16 cellular contexts compared by ENCODE assay signal in genomic region chr18:63283305-63283704, GRCh38.
"Had no signal": no experiment of that assay in that cellular context is flagged by ENCODE, and none has a peak within 500 bp of the region (broad histone marks: within the 10 kb centered on the region; RNA-seq: fewer than 3 reads in every experiment).

No MANE protein-coding gene starts in this region.

- H3K9me3 ChIP-seq: colonic mucosa, gastrocnemius medialis, pancreas, upper lobe of left lung had no signal

- H3K4me1 ChIP-seq: colonic mucosa, neural progenitor cell had no signal

- H2AFZ ChIP-seq: neural progenitor cell had no signal

- H3K27ac Mint-ChIP-seq: neural progenitor cell had no signal

- DNase-seq: activated CD4-positive, alpha-beta T cell treated with anti-CD3 and anti-CD28 coated beads, Interleukin-2, amount 50 U/mL, for 48 hours; activated CD4-positive, CD25-positive, alpha-beta regulatory T cell treated with anti-CD3 and anti-CD28 coated beads, Interleukin-2, amount 50 U/mL, for 72 hours; activated naive CD4-positive, alpha-beta T cell; activated T-cell treated with anti-CD3 and anti-CD28 coated beads, Interleukin-2, amount 50 U/mL, for 4 hours; colonic mucosa; effector CD4-positive, alpha-beta T cell; gastrocnemius medialis; kidney glomerular epithelial cell; pancreas; stimulated activated CD4-positive, alpha-beta T cell treated with anti-CD3 and anti-CD28 coated beads, Interleukin-15, amount 100 ng/mL, for 24 hours; stimulated activated CD4-positive, alpha-beta T cell treated with anti-CD3 and anti-CD28 coated beads, Interleukin-4, amount 100 ng/mL, for 4 hours; substantia nigra; SW 1271; upper lobe of left lung had no signal

- H3K4me3 Mint-ChIP-seq: activated T-cell treated with anti-CD3 and anti-CD28 coated beads, Interleukin-2, amount 50 U/mL, for 4 hours; neural progenitor cell had no signal

- H3K9me3 Mint-ChIP-seq: neural progenitor cell had no signal

- H3K4me2 ChIP-seq: neural progenitor cell had no signal

- H3K27me3 ChIP-seq: colonic mucosa, gastrocnemius medialis, neural progenitor cell, pancreas, upper lobe of left lung had no signal

- H3K9ac ChIP-seq: neural progenitor cell had no signal

- ATAC-seq: activated T-cell treated with anti-CD3 and anti-CD28 coated beads, Interleukin-2, amount 50 U/mL, for 4 hours; gastrocnemius medialis; pancreas had no signal

- H3K27ac ChIP-seq: colonic mucosa, gastrocnemius medialis, neural progenitor cell, pancreas, upper lobe of left lung had no signal

- H3K36me3 ChIP-seq: colonic mucosa, gastrocnemius medialis, neural progenitor cell, pancreas, upper lobe of left lung had no signal

- H3K4me3 ChIP-seq: colonic mucosa, gastrocnemius medialis, neural progenitor cell, pancreas, upper lobe of left lung had no signal

- FAIRE-seq: endothelial cell of umbilical vein, pancreas had no signal
